1 cellular context compared by ENCODE assay signal in the genomic region with DNA sequence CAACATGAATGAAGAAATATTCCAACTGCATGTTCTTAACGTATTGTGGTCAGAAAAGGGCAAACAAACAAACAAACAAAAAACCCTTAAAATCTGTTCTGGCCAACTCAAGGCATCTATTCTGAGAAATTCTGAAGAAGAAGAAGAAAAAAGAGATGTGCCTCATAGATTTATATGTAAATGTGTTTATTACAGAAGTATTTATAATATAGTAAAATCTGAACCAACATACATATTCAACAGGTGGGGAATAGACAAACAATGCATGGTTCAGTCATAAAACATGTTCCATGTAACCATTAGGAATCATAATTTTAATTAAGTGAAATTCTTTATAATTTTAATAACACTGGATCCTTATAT.
TF ChIP-seq lines count a peak whose summit lies in the region.

No MANE protein-coding gene starts in this region.

TF ChIP-seq in HepG2, 621 proteins besides CTCF, POLR2A, EP300 and RAD21 (continues in another document):
- TF ChIP-seq, protein P1, sequence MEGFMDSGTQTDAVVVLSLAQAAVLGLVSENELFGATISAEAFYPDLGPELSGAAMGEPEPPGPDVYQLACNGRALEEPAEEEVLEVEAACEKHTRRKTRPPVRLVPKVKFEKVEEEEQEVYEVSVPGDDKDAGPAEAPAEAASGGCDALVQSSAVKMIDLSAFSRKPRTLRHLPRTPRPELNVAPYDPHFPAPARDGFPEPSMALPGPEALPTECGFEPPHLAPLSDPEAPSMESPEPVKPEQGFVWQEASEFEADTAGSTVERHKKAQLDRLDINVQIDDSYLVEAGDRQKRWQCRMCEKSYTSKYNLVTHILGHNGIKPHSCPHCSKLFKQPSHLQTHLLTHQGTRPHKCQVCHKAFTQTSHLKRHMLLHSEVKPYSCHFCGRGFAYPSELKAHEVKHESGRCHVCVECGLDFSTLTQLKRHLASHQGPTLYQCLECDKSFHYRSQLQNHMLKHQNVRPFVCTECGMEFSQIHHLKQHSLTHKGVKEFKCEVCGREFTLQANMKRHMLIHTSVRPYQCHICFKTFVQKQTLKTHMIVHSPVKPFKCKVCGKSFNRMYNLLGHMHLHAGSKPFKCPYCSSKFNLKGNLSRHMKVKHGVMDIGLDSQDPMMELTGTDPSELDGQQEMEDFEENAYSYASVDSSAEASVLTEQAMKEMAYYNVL (CRISPR knock-in tag; IDR thresholded peaks at IDR 0.05; ENCODE audit: borderline replicate concordance), result no peak
- TF ChIP-seq, protein P2, sequence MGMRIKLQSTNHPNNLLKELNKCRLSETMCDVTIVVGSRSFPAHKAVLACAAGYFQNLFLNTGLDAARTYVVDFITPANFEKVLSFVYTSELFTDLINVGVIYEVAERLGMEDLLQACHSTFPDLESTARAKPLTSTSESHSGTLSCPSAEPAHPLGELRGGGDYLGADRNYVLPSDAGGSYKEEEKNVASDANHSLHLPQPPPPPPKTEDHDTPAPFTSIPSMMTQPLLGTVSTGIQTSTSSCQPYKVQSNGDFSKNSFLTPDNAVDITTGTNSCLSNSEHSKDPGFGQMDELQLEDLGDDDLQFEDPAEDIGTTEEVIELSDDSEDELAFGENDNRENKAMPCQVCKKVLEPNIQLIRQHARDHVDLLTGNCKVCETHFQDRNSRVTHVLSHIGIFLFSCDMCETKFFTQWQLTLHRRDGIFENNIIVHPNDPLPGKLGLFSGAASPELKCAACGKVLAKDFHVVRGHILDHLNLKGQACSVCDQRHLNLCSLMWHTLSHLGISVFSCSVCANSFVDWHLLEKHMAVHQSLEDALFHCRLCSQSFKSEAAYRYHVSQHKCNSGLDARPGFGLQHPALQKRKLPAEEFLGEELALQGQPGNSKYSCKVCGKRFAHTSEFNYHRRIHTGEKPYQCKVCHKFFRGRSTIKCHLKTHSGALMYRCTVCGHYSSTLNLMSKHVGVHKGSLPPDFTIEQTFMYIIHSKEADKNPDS (CRISPR knock-in tag; IDR thresholded peaks at IDR 0.05), result no peak
- TF ChIP-seq ZBTB3 (CRISPR knock-in tag; IDR thresholded peaks at IDR 0.05; ENCODE audit: borderline replicate concordance, low read depth), result no peak
- TF ChIP-seq, protein P3, sequence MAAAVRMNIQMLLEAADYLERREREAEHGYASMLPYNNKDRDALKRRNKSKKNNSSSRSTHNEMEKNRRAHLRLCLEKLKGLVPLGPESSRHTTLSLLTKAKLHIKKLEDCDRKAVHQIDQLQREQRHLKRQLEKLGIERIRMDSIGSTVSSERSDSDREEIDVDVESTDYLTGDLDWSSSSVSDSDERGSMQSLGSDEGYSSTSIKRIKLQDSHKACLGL (CRISPR knock-in tag; IDR thresholded peaks at IDR 0.05), result no peak
- TF ChIP-seq ZNF564 (CRISPR knock-in tag; IDR thresholded peaks at IDR 0.05), result no peak
- TF ChIP-seq MAZ (IDR thresholded peaks at IDR 0.05; ENCODE audit: borderline replicate concordance, low read depth, low read length), result no peak
- 0 out of 2 replicates have a peak, but pooled peaks have one; percentile 20 for TF ChIP-seq MAZ (CRISPR knock-in tag; IDR thresholded peaks at IDR 0.05; ENCODE audit: low read depth)
- no peak for TF ChIP-seq PTBP1 (IDR thresholded peaks at IDR 0.05; ENCODE audit: low read depth, low read length, poor library complexity, severe bottlenecking)
- no peak for TF ChIP-seq ZNF510 (CRISPR knock-in tag; IDR thresholded peaks at IDR 0.05; ENCODE audit: low read depth)
- TF ChIP-seq, protein P4, sequence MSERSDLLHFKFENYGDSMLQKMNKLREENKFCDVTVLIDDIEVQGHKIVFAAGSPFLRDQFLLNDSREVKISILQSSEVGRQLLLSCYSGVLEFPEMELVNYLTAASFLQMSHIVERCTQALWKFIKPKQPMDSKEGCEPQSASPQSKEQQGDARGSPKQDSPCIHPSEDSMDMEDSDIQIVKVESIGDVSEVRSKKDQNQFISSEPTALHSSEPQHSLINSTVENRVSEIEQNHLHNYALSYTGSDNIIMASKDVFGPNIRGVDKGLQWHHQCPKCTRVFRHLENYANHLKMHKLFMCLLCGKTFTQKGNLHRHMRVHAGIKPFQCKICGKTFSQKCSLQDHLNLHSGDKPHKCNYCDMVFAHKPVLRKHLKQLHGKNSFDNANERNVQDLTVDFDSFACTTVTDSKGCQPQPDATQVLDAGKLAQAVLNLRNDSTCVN (CRISPR knock-in tag; IDR thresholded peaks at IDR 0.05; ENCODE audit: borderline replicate concordance), result no peak
- TF ChIP-seq, protein P5, sequence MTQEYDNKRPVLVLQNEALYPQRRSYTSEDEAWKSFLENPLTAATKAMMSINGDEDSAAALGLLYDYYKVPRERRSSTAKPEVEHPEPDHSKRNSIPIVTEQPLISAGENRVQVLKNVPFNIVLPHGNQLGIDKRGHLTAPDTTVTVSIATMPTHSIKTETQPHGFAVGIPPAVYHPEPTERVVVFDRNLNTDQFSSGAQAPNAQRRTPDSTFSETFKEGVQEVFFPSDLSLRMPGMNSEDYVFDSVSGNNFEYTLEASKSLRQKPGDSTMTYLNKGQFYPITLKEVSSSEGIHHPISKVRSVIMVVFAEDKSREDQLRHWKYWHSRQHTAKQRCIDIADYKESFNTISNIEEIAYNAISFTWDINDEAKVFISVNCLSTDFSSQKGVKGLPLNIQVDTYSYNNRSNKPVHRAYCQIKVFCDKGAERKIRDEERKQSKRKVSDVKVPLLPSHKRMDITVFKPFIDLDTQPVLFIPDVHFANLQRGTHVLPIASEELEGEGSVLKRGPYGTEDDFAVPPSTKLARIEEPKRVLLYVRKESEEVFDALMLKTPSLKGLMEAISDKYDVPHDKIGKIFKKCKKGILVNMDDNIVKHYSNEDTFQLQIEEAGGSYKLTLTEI (CRISPR knock-in tag; conservative IDR thresholded peaks at IDR 0.05), result no peak
- no peak for TF ChIP-seq ZFP82 (CRISPR knock-in tag; IDR thresholded peaks at IDR 0.05; ENCODE audit: borderline replicate concordance)
- TF ChIP-seq, protein P6, sequence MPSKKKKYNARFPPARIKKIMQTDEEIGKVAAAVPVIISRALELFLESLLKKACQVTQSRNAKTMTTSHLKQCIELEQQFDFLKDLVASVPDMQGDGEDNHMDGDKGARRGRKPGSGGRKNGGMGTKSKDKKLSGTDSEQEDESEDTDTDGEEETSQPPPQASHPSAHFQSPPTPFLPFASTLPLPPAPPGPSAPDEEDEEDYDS (CRISPR knock-in tag; IDR thresholded peaks at IDR 0.05), result no peak
- TF ChIP-seq POGK (CRISPR knock-in tag; conservative IDR thresholded peaks at IDR 0.05), result no peak
- 0 out of 2 replicates have a peak, but pooled peaks have one; percentile 29 for TF ChIP-seq SSRP1 (CRISPR knock-in tag; IDR thresholded peaks at IDR 0.05)
- no peak for TF ChIP-seq FOXP1 (IDR thresholded peaks at IDR 0.05)
- no peak for TF ChIP-seq FOXP1 (CRISPR knock-in tag; IDR thresholded peaks at IDR 0.05)
- TF ChIP-seq ELF4 (CRISPR knock-in tag; IDR thresholded peaks at IDR 0.05; ENCODE audit: borderline replicate concordance), result 0 out of 2 replicates have a peak, but pooled peaks have one; percentile 42
- no peak for TF ChIP-seq ZNF562 (CRISPR knock-in tag; IDR thresholded peaks at IDR 0.05; ENCODE audit: borderline replicate concordance)
- no peak for TF ChIP-seq RBM39 (IDR thresholded peaks at IDR 0.05; ENCODE audit: low read depth, low read length, poor library complexity, severe bottlenecking)
- no peak for TF ChIP-seq ZNF143 (CRISPR knock-in tag; IDR thresholded peaks at IDR 0.05)
- TF ChIP-seq ZBTB21 (CRISPR knock-in tag; IDR thresholded peaks at IDR 0.05), result no peak
- no peak for TF ChIP-seq ZNF354B (CRISPR knock-in tag; IDR thresholded peaks at IDR 0.05)
- no peak for TF ChIP-seq TBP (CRISPR knock-in tag; IDR thresholded peaks at IDR 0.05)
- no peak for TF ChIP-seq THAP7 (CRISPR knock-in tag; IDR thresholded peaks at IDR 0.05)
- no peak for TF ChIP-seq ZNF614 (CRISPR knock-in tag; IDR thresholded peaks at IDR 0.05; ENCODE audit: borderline replicate concordance)
- TF ChIP-seq ZNF598 (CRISPR knock-in tag; IDR thresholded peaks at IDR 0.05; ENCODE audit: borderline replicate concordance), result no peak
- no peak for TF ChIP-seq RBM22 (optimal IDR thresholded peaks at IDR 0.05; ENCODE audit: low read length)
- TF ChIP-seq ZKSCAN8 (CRISPR knock-in tag; IDR thresholded peaks at IDR 0.05; ENCODE audit: borderline replicate concordance), result no peak
- TF ChIP-seq, protein P7, sequence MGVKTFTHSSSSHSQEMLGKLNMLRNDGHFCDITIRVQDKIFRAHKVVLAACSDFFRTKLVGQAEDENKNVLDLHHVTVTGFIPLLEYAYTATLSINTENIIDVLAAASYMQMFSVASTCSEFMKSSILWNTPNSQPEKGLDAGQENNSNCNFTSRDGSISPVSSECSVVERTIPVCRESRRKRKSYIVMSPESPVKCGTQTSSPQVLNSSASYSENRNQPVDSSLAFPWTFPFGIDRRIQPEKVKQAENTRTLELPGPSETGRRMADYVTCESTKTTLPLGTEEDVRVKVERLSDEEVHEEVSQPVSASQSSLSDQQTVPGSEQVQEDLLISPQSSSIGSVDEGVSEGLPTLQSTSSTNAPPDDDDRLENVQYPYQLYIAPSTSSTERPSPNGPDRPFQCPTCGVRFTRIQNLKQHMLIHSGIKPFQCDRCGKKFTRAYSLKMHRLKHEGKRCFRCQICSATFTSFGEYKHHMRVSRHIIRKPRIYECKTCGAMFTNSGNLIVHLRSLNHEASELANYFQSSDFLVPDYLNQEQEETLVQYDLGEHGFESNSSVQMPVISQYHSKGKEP (CRISPR knock-in tag; IDR thresholded peaks at IDR 0.05), result no peak
- no peak for TF ChIP-seq CREB1 (IDR thresholded peaks at IDR 0.05)
- no peak for TF ChIP-seq CREB1 (CRISPR knock-in tag; IDR thresholded peaks at IDR 0.05)
- TF ChIP-seq MTA3 (CRISPR knock-in tag; IDR thresholded peaks at IDR 0.05), result no peak
- TF ChIP-seq, protein P8, sequence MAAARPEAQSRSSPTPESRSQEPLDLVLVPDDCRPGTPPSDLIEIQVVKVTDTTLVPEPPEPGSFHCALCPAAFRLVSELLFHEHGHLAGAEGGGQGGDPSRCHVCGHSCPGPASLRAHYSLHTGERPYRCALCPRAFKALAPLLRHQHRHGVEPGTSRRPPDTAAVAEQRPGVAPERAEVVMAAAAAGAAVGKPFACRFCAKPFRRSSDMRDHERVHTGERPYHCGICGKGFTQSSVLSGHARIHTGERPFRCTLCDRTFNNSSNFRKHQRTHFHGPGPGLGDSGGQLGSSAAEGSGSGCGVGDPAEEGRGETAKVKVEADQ (CRISPR knock-in tag; IDR thresholded peaks at IDR 0.05; ENCODE audit: borderline replicate concordance), result no peak
- TF ChIP-seq, protein P9, sequence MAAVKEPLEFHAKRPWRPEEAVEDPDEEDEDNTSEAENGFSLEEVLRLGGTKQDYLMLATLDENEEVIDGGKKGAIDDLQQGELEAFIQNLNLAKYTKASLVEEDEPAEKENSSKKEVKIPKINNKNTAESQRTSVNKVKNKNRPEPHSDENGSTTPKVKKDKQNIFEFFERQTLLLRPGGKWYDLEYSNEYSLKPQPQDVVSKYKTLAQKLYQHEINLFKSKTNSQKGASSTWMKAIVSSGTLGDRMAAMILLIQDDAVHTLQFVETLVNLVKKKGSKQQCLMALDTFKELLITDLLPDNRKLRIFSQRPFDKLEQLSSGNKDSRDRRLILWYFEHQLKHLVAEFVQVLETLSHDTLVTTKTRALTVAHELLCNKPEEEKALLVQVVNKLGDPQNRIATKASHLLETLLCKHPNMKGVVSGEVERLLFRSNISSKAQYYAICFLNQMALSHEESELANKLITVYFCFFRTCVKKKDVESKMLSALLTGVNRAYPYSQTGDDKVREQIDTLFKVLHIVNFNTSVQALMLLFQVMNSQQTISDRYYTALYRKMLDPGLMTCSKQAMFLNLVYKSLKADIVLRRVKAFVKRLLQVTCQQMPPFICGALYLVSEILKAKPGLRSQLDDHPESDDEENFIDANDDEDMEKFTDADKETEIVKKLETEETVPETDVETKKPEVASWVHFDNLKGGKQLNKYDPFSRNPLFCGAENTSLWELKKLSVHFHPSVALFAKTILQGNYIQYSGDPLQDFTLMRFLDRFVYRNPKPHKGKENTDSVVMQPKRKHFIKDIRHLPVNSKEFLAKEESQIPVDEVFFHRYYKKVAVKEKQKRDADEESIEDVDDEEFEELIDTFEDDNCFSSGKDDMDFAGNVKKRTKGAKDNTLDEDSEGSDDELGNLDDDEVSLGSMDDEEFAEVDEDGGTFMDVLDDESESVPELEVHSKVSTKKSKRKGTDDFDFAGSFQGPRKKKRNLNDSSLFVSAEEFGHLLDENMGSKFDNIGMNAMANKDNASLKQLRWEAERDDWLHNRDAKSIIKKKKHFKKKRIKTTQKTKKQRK (IDR thresholded peaks at IDR 0.05; ENCODE audit: low read length), result no peak
- TF ChIP-seq CEBPB (IDR thresholded peaks at IDR 0.05; ENCODE audit: borderline replicate concordance, low read depth, low read length), result no peak
- TF ChIP-seq ZNF460 (CRISPR knock-in tag; IDR thresholded peaks at IDR 0.05; ENCODE audit: borderline replicate concordance), result no peak
- no peak for TF ChIP-seq ZKSCAN5 (CRISPR knock-in tag; IDR thresholded peaks at IDR 0.05)
- TF ChIP-seq ZMAT3 (CRISPR knock-in tag; conservative IDR thresholded peaks at IDR 0.05), result no peak
